Comparison of ENCODE assay signal across 10 cellular contexts in the genomic region with DNA sequence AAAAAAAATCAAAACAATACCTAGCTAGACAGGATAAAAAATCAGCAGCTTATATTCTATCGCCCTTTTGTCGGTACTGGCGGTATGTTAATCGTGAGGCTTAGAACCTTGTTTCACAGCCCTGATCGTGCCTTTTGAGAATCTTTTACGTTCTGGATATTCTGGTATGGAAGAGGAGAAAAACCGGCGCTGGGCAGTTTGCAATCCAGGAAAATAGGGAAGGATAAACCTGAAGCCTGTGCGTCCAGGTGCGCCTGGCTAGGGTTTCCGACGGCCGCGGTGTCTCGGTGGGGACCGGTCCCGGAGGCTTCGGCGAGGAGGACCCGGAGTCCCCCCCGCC. TPM values are rescaled to one million over a fixed set of nuclear protein-coding genes. Genes with fewer than 3 reads are reported as not detected.
DNase-seq lines count a peak whose midpoint lies in the region; ATAC-seq and TF ChIP-seq lines count a peak whose summit lies in the region.
"Had no signal": no experiment of that assay in that cellular context is flagged by ENCODE, and none has a peak within 500 bp of the region (broad histone marks: within the 10 kb centered on the region; RNA-seq: fewer than 3 reads in every experiment).

No MANE protein-coding gene starts in this region.

- no peaks in the 10 kb centered on the region for H3K36me3 Mint-ChIP-seq in activated CD4-positive, alpha-beta memory T cell treated with anti-CD3 and anti-CD28 coated beads, Interleukin-2, amount 10 ng/mL, durations not matched to agents 7 days and 5 days (ENCODE audit: low read depth)
- no peaks in the 10 kb centered on the region for H3K36me3 Mint-ChIP-seq in activated CD4-positive, alpha-beta memory T cell treated with anti-CD3 and anti-CD28 coated beads for 36 hours

- TF ChIP-seq CTCF in adrenal gland (IDR thresholded peaks at IDR 0.05) (no peak), liver (IDR thresholded peaks at IDR 0.05; ENCODE audit: low read depth, low read length, missing input control) (no peak), testis (IDR thresholded peaks at IDR 0.05) (no peak)

- H3K27ac Mint-ChIP-seq in activated CD4-positive, alpha-beta memory T cell treated with anti-CD3 and anti-CD28 coated beads, Interleukin-2, amount 10 ng/mL, durations not matched to agents 7 days and 5 days = no peak overlapping the region
- H3K27ac Mint-ChIP-seq in activated CD4-positive, alpha-beta memory T cell treated with anti-CD3 and anti-CD28 coated beads for 36 hours = no peak overlapping the region

- no peak for TF ChIP-seq RAD21 in liver (IDR thresholded peaks at IDR 0.05)

- peaks cover 10 to 11% of the 10 kb centered on the region in 2 donors for H3K4me1 ChIP-seq in adrenal gland (replicated peaks in 1 of 2)
- H3K4me1 ChIP-seq in liver (ENCODE audit: control insufficient read depth in 4 of 4, insufficient read depth in 4 of 4, low read length in 3 of 4) = peaks cover 0 to 9% (median 2%) of the 10 kb centered on the region in 4 donors
- peaks cover 24% of the 10 kb centered on the region for H3K4me1 ChIP-seq in testis

- DNase-seq in activated CD4-positive, alpha-beta memory T cell treated with anti-CD3 and anti-CD28 coated beads, Interleukin-2, amount 10 ng/mL, durations not matched to agents 7 days and 5 days = no peak
- no peak for DNase-seq in activated CD4-positive, alpha-beta memory T cell treated with anti-CD3 and anti-CD28 coated beads for 36 hours
- DNase-seq in adrenal gland = no peak
- no peak for DNase-seq in testis
- DNase-seq in NCI-H1048 (lab: John Stamatoyannopoulos, UW) = no peak
- DNase-seq: DMS79 treated with DMSO at 0.1 percent for 48 hours, SIG-M5 had no signal

- H3K4me3 ChIP-seq in adrenal gland (peak overlapping the region in 3 of 4 donors; percentile 22 to 89 (median 68)), liver (ENCODE audit: low read depth in 1 of 3, low read length in 3 of 3) (peak overlapping the region; percentile 63 to 76 (median 75)), testis (peak overlapping the region; percentile 68 to 81)

- POLR2A ChIA-PET in activated CD4-positive, alpha-beta memory T cell treated with anti-CD3 and anti-CD28 coated beads, Interleukin-2, amount 10 ng/mL, durations not matched to agents 7 days and 5 days (lab: Charles Lee) = no interaction called here
- POLR2A ChIA-PET in activated CD4-positive, alpha-beta memory T cell treated with anti-CD3 and anti-CD28 coated beads for 36 hours (lab: Charles Lee) = no interaction called here

- CTCF ChIA-PET in activated CD4-positive, alpha-beta memory T cell treated with anti-CD3 and anti-CD28 coated beads, Interleukin-2, amount 10 ng/mL, durations not matched to agents 7 days and 5 days (lab: Charles Lee) = no interaction called here
- CTCF ChIA-PET in activated CD4-positive, alpha-beta memory T cell treated with anti-CD3 and anti-CD28 coated beads for 36 hours (lab: Charles Lee) = no interaction called here

- H3K9me3 ChIP-seq in adrenal gland (replicated peaks in 1 of 3) (no peaks in the 10 kb centered on the region), liver (ENCODE audit: control insufficient read depth in 4 of 4, low read length in 3 of 4) (no peaks in the 10 kb centered on the region), testis (no peaks in the 10 kb centered on the region)

- H3K27me3 Mint-ChIP-seq in activated CD4-positive, alpha-beta memory T cell treated with anti-CD3 and anti-CD28 coated beads, Interleukin-2, amount 10 ng/mL, durations not matched to agents 7 days and 5 days = peaks cover 77% of the 10 kb centered on the region
- H3K27me3 Mint-ChIP-seq in activated CD4-positive, alpha-beta memory T cell treated with anti-CD3 and anti-CD28 coated beads for 36 hours = peaks cover 50% of the 10 kb centered on the region

- peak overlapping the region in 4 of 5 donors; percentile 59 to 86 (median 86) for H3K27ac ChIP-seq in adrenal gland
- peak overlapping the region; percentile 54 to 60 for H3K27ac ChIP-seq in liver (ENCODE audit: low read depth in 1 of 2, low read length in 2 of 2)
- peak overlapping the region; percentile 76 to 79 for H3K27ac ChIP-seq in testis

- intact Hi-C loops in activated CD4-positive, alpha-beta memory T cell treated with anti-CD3 and anti-CD28 coated beads for 36 hours (cut with micrococcal nuclease) = loop anchor here (5.0 kb wide), 1 partner anchor 39 kb away; the partner anchor contains the start of gene PSMA5
- intact Hi-C loops in adrenal gland (cut with DNase I) (no loop called here), testis (cut with DNase I; ENCODE audit: low total_unique reads) (no loop called here)

- H3K4me3 Mint-ChIP-seq in activated CD4-positive, alpha-beta memory T cell treated with anti-CD3 and anti-CD28 coated beads, Interleukin-2, amount 10 ng/mL, durations not matched to agents 7 days and 5 days = peak overlapping the region; percentile 46
- H3K4me3 Mint-ChIP-seq in activated CD4-positive, alpha-beta memory T cell treated with anti-CD3 and anti-CD28 coated beads for 36 hours = no peak overlapping the region

- H3K9me3 Mint-ChIP-seq in activated CD4-positive, alpha-beta memory T cell treated with anti-CD3 and anti-CD28 coated beads, Interleukin-2, amount 10 ng/mL, durations not matched to agents 7 days and 5 days = no peaks in the 10 kb centered on the region
- no peaks in the 10 kb centered on the region for H3K9me3 Mint-ChIP-seq in activated CD4-positive, alpha-beta memory T cell treated with anti-CD3 and anti-CD28 coated beads for 36 hours

- 4 to 11% (median 8%) methylated on average over 8 to 21 of the region's 21 CpGs for WGBS in adrenal gland, 4 donors
- 7% methylated on average over 21 of the region's 21 CpGs for WGBS in liver
- WGBS in testis, 2 donors = 2 to 3% methylated on average over 21 of the region's 21 CpGs

- H3K9ac ChIP-seq in liver (ENCODE audit: low read depth in 1 of 2, low read length in 2 of 2) = peak overlapping the region; percentile 16 to 43

- no peak for ATAC-seq in GM18907 (IDR thresholded peaks at IDR 0.05; ENCODE audit: unreplicated experiment)
- ATAC-seq in GM18909 (IDR thresholded peaks at IDR 0.05; ENCODE audit: poor library complexity, unreplicated experiment) = no peak

- H3K27me3 ChIP-seq in adrenal gland = no peaks in the 10 kb centered on the region
- H3K27me3 ChIP-seq in liver (ENCODE audit: control insufficient read depth in 4 of 4, insufficient read depth in 4 of 4, low read length in 3 of 4) = peaks cover 0 to 3% (median 0%) of the 10 kb centered on the region in 4 donors
- no peaks in the 10 kb centered on the region for H3K27me3 ChIP-seq in testis

- TF ChIP-seq POLR2A in adrenal gland (IDR thresholded peaks at IDR 0.05) (no peak), testis (IDR thresholded peaks at IDR 0.05) (no peak)

- H3K36me3 ChIP-seq in adrenal gland (replicated peaks in 1 of 2) (no peaks in the 10 kb centered on the region), liver (ENCODE audit: control insufficient read depth in 4 of 4, insufficient read depth in 3 of 4, low read depth in 1 of 4, low read length in 3 of 4) (no peaks in the 10 kb centered on the region), testis (ENCODE audit: low read depth, missing control alignments) (no peaks in the 10 kb centered on the region)

- H3K4me1 Mint-ChIP-seq in activated CD4-positive, alpha-beta memory T cell treated with anti-CD3 and anti-CD28 coated beads, Interleukin-2, amount 10 ng/mL, durations not matched to agents 7 days and 5 days = peaks cover 6% of the 10 kb centered on the region
- H3K4me1 Mint-ChIP-seq in activated CD4-positive, alpha-beta memory T cell treated with anti-CD3 and anti-CD28 coated beads for 36 hours (ENCODE audit: low read depth) = peaks cover 3% of the 10 kb centered on the region

RNA-seq across cellular contexts. Expression of gene SYPL2, which starts 0.3 kb away (rescaled TPM):
- not detected for total RNA-seq in activated CD4-positive, alpha-beta memory T cell treated with anti-CD3 and anti-CD28 coated beads, Interleukin-2, amount 10 ng/mL, durations not matched to agents 7 days and 5 days
- not detected for total RNA-seq in activated CD4-positive, alpha-beta memory T cell treated with anti-CD3 and anti-CD28 coated beads for 36 hours
- total RNA-seq in adrenal gland (10 to 100 TPM in 5 of 8 donors, 1 to 10 TPM in 3; 9.2 to 20.3 (median 13.7) TPM), liver (1 to 10 TPM in 1 of 2 donors, under 1 TPM in 1; 0.14 to 4.4 TPM), testis (10 to 100 TPM; 46.1 to 67.5 TPM)
- polyA plus RNA-seq in adrenal gland (10 to 100 TPM in 1 of 3 donors, 1 to 10 TPM in 2; 5.8 to 23.6 (median 8.5) TPM), liver (1 to 10 TPM; 3.0 to 4.7 TPM), testis (ENCODE audit: insufficient read depth, low read depth, low replicate concordance) (29.7 TPM)

RNA-seq across cellular contexts. Expression of gene ATXN7L2, which starts 17.6 kb away (rescaled TPM):
- 1 to 10 TPM; 7.0 to 7.6 TPM for total RNA-seq in activated CD4-positive, alpha-beta memory T cell treated with anti-CD3 and anti-CD28 coated beads, Interleukin-2, amount 10 ng/mL, durations not matched to agents 7 days and 5 days
- 10 to 100 TPM; 10.7 to 11.1 TPM for total RNA-seq in activated CD4-positive, alpha-beta memory T cell treated with anti-CD3 and anti-CD28 coated beads for 36 hours
- total RNA-seq in adrenal gland = 10 to 100 TPM in 3 of 8 donors, 1 to 10 TPM in 5; 5.8 to 16.3 (median 9.0) TPM
- polyA plus RNA-seq in adrenal gland = 100 to 1,000 TPM in 1 of 3 donors, 10 to 100 TPM in 1, 1 to 10 TPM in 1; 3.1 to 109 (median 45.5) TPM
- total RNA-seq in liver = 1 to 10 TPM in 1 of 2 donors, under 1 TPM in 1; 0.61 to 1.6 TPM
- 1 to 10 TPM; 1.0 to 1.7 TPM for polyA plus RNA-seq in liver
- total RNA-seq in testis = 10 to 100 TPM; 40.9 to 55.2 TPM
- 28.7 TPM for polyA plus RNA-seq in testis (ENCODE audit: insufficient read depth, low read depth, low replicate concordance)

RNA-seq across cellular contexts. Expression of gene CYB561D1, which starts 27.8 kb away (rescaled TPM):
- total RNA-seq in activated CD4-positive, alpha-beta memory T cell treated with anti-CD3 and anti-CD28 coated beads, Interleukin-2, amount 10 ng/mL, durations not matched to agents 7 days and 5 days = 10 to 100 TPM; 19.5 to 21.4 TPM
- 1 to 10 TPM; 6.6 to 8.7 TPM for total RNA-seq in activated CD4-positive, alpha-beta memory T cell treated with anti-CD3 and anti-CD28 coated beads for 36 hours
- total RNA-seq in adrenal gland (10 to 100 TPM in 6 of 8 donors, 1 to 10 TPM in 2; 8.5 to 21.2 (median 14.8) TPM), liver (1 to 10 TPM; 2.5 to 2.8 TPM), testis (10 to 100 TPM in 1 of 2 donors, 1 to 10 TPM in 1; 8.0 to 11.5 TPM)
- polyA plus RNA-seq in adrenal gland (1 to 10 TPM; 4.4 to 9.5 (median 7.8) TPM), liver (1 to 10 TPM; 1.3 to 1.5 TPM), testis (ENCODE audit: insufficient read depth, low read depth, low replicate concordance) (8.0 TPM)

RNA-seq across cellular contexts. Expression of gene PSMA5, which starts 39.8 kb away (rescaled TPM):
- total RNA-seq in activated CD4-positive, alpha-beta memory T cell treated with anti-CD3 and anti-CD28 coated beads, Interleukin-2, amount 10 ng/mL, durations not matched to agents 7 days and 5 days = 100 to 1,000 TPM; 170 to 189 TPM
- total RNA-seq in activated CD4-positive, alpha-beta memory T cell treated with anti-CD3 and anti-CD28 coated beads for 36 hours = 100 to 1,000 TPM; 217 to 218 TPM
- total RNA-seq in adrenal gland (100 to 1,000 TPM in 1 of 8 donors, 10 to 100 TPM in 7; 22.8 to 142 (median 63.4) TPM), liver (10 to 100 TPM; 26.3 to 73.2 TPM), testis (10 to 100 TPM; 30.9 to 56.9 TPM)
- polyA plus RNA-seq in adrenal gland (100 to 1,000 TPM in 1 of 3 donors, 10 to 100 TPM in 2; 26.3 to 108 (median 40.1) TPM), liver (10 to 100 TPM; 62.5 to 88.6 TPM), testis (ENCODE audit: insufficient read depth, low read depth, low replicate concordance) (72.0 TPM)

RNA-seq across cellular contexts. Expression of gene AMIGO1, which starts 43.5 kb away (rescaled TPM):
- 1 to 10 TPM; 1.2 to 1.3 TPM for total RNA-seq in activated CD4-positive, alpha-beta memory T cell treated with anti-CD3 and anti-CD28 coated beads, Interleukin-2, amount 10 ng/mL, durations not matched to agents 7 days and 5 days
- total RNA-seq in activated CD4-positive, alpha-beta memory T cell treated with anti-CD3 and anti-CD28 coated beads for 36 hours = 1 to 10 TPM; 1.8 to 2.2 TPM
- 10 to 100 TPM; 19.8 to 27.9 (median 24.5) TPM for total RNA-seq in adrenal gland
- 10 to 100 TPM in 1 of 3 donors, 1 to 10 TPM in 2; 3.8 to 20.7 (median 4.7) TPM for polyA plus RNA-seq in adrenal gland
- total RNA-seq in liver = 1 to 10 TPM in 1 of 2 donors, under 1 TPM in 1; 0.75 to 4.6 TPM
- 1 to 10 TPM; 1.7 to 2.0 TPM for polyA plus RNA-seq in liver
- 1 to 10 TPM; 5.1 to 6.0 TPM for total RNA-seq in testis
- 6.7 TPM for polyA plus RNA-seq in testis (ENCODE audit: insufficient read depth, low read depth, low replicate concordance)
